Comparison of ENCODE assay signal across 9 cellular contexts in genomic region chr7:23594879-23595604, GRCh38.
A peak's percentile ranks its signal among the peaks of the same experiment; 100 is the strongest.
DNase-seq lines count a peak whose midpoint lies in the region; ATAC-seq and FAIRE-seq lines count a peak whose summit lies in the region.
"Had no signal": no experiment of that assay in that cellular context is flagged by ENCODE, and none has a peak within 500 bp of the region (broad histone marks: within the 10 kb centered on the region; RNA-seq: fewer than 3 reads in every experiment).

No MANE protein-coding gene starts in this region.

- H3K4me1 Mint-ChIP-seq in activated T-cell treated with anti-CD3 and anti-CD28 coated beads, Interleukin-2, amount 50 U/mL, for 24 hours (ENCODE audit: low read depth) = peaks cover 55% of the 10 kb centered on the region
- H3K4me1 Mint-ChIP-seq in stimulated activated effector memory CD8-positive, alpha-beta T cell treated with anti-CD3 and anti-CD28 coated beads, Interleukin-12 subunit alpha, Interleukin-12 subunit beta, amount 100 ng/mL, for 72 hours = peaks cover 54% of the 10 kb centered on the region

- peaks cover 3% of the 10 kb centered on the region for H3K36me3 Mint-ChIP-seq in activated T-cell treated with anti-CD3 and anti-CD28 coated beads, Interleukin-2, amount 50 U/mL, for 24 hours (ENCODE audit: low read depth)
- peaks cover 6% of the 10 kb centered on the region for H3K36me3 Mint-ChIP-seq in stimulated activated effector memory CD8-positive, alpha-beta T cell treated with anti-CD3 and anti-CD28 coated beads, Interleukin-12 subunit alpha, Interleukin-12 subunit beta, amount 100 ng/mL, for 72 hours

- no peaks in the 10 kb centered on the region for H3K27me3 Mint-ChIP-seq in activated T-cell treated with anti-CD3 and anti-CD28 coated beads, Interleukin-2, amount 50 U/mL, for 24 hours

- FAIRE-seq in GM19239 (lab: Jason Lieb, UNC) = peak; percentile 94
- FAIRE-seq: astrocyte had no signal

- peak overlapping the region; percentile 24 for H3K4me3 Mint-ChIP-seq in activated T-cell treated with anti-CD3 and anti-CD28 coated beads, Interleukin-2, amount 50 U/mL, for 24 hours
- peak overlapping the region; percentile 2 for H3K4me3 Mint-ChIP-seq in stimulated activated effector memory CD8-positive, alpha-beta T cell treated with anti-CD3 and anti-CD28 coated beads, Interleukin-12 subunit alpha, Interleukin-12 subunit beta, amount 100 ng/mL, for 72 hours

- DNase-seq in ACHN = peak; percentile 15
- peak; percentile 39 for DNase-seq in GM19239 (ENCODE audit: insufficient read length, low spot score)
- no peak for DNase-seq in activated T-cell treated with anti-CD3 and anti-CD28 coated beads, Interleukin-2, amount 50 U/mL, for 24 hours
- DNase-seq in stimulated activated effector memory CD8-positive, alpha-beta T cell treated with anti-CD3 and anti-CD28 coated beads, Interleukin-12 subunit alpha, Interleukin-12 subunit beta, amount 100 ng/mL, for 72 hours (ENCODE audit: low spot score in 2 of 2) = peak; percentile 30 to 77
- DNase-seq in hypothalamus (lab: John Stamatoyannopoulos, UW) = no peak
- no peak for DNase-seq in cerebellar nuclear complex (lab: John Stamatoyannopoulos, UW)
- DNase-seq in NCI-H82 treated with DMSO at 0.1 percent for 48 hours (lab: John Stamatoyannopoulos, UW; ENCODE audit: unreplicated experiment) = no peak

- in situ Hi-C loops in ACHN (cut with HindIII; ENCODE audit: low pct_ligation_motif_present, low pct_unique_long_range_greater_than_20kb, low sequenced_read_pairs) = no loop called here

- peak; percentile 53 for ATAC-seq in HG03196 (IDR thresholded peaks at IDR 0.05; ENCODE audit: unreplicated experiment)
- ATAC-seq in stimulated activated effector memory CD8-positive, alpha-beta T cell treated with anti-CD3 and anti-CD28 coated beads, Interleukin-12 subunit alpha, Interleukin-12 subunit beta, amount 100 ng/mL, for 72 hours = peak; percentile 91

- H3K9me3 Mint-ChIP-seq in activated T-cell treated with anti-CD3 and anti-CD28 coated beads, Interleukin-2, amount 50 U/mL, for 24 hours = peaks cover 7% of the 10 kb centered on the region
- H3K9me3 Mint-ChIP-seq in stimulated activated effector memory CD8-positive, alpha-beta T cell treated with anti-CD3 and anti-CD28 coated beads, Interleukin-12 subunit alpha, Interleukin-12 subunit beta, amount 100 ng/mL, for 72 hours = no peaks in the 10 kb centered on the region

- peak overlapping the region; percentile 85 for H3K27ac Mint-ChIP-seq in activated T-cell treated with anti-CD3 and anti-CD28 coated beads, Interleukin-2, amount 50 U/mL, for 24 hours
- peak overlapping the region; percentile 7 for H3K27ac Mint-ChIP-seq in stimulated activated effector memory CD8-positive, alpha-beta T cell treated with anti-CD3 and anti-CD28 coated beads, Interleukin-12 subunit alpha, Interleukin-12 subunit beta, amount 100 ng/mL, for 72 hours

Comparison
In these comparisons a context has a peak if more than half of its experiments do, and no peak if none do; other contexts are left out.
1. DNase-seq: peak in ACHN (single experiment), GM19239 (single experiment) and stimulated activated effector memory CD8-positive, alpha-beta T cell treated with anti-CD3 and anti-CD28 coated beads, Interleukin-12 subunit alpha, Interleukin-12 subunit beta, amount 100 ng/mL, for 72 hours (2 of 2); none in activated T-cell treated with anti-CD3 and anti-CD28 coated beads, Interleukin-2, amount 50 U/mL, for 24 hours (single experiment), hypothalamus (0 of 51), cerebellar nuclear complex (0 of 2) and NCI-H82 treated with DMSO at 0.1 percent for 48 hours (single experiment).